ENCODE assay signal across 8 cellular contexts in the genomic region with DNA sequence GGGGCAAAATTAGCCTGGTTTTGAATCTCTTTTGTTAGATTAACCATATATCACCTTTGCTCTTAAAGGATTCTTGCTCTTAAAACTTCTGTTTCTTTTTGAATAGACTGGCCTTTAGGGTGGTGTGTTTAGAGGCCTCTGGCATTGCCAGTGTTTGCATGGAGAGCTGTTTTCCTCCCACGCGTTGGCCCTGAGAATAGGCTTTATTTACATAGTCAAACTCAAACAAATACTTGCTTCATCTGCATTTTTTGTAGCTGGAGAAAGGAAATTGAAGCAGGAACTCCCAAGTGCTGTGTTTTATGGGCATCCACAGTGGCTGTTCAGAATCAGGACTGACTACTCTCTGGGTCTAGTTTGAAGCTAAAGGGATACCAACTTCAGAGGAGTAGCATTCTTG. TPM values are rescaled to one million over a fixed set of nuclear protein-coding genes. Genes with fewer than 3 reads are reported as not detected.
DNase-seq lines count a peak whose midpoint lies in the region; ATAC-seq and TF ChIP-seq lines count a peak whose summit lies in the region.
"Had no signal": no experiment of that assay in that cellular context is flagged by ENCODE, and none has a peak within 500 bp of the region (broad histone marks: within the 10 kb centered on the region; RNA-seq: fewer than 3 reads in every experiment).

No MANE protein-coding gene starts in this region.

- TF ChIP-seq CTCF in gastroesophageal sphincter (IDR thresholded peaks at IDR 0.05), result no peak

- ATAC-seq in GM21447 (IDR thresholded peaks at IDR 0.05; ENCODE audit: unreplicated experiment), result no peak
- ATAC-seq in gastroesophageal sphincter, result no peak
- ATAC-seq in GM18520 (IDR thresholded peaks at IDR 0.05; ENCODE audit: unreplicated experiment), result no peak

- H3K9me3 ChIP-seq in HUES64 (ENCODE audit: insufficient read depth, low read depth, low read length), result no peaks in the 10 kb centered on the region
- no peaks in the 10 kb centered on the region for H3K9me3 ChIP-seq in iPS-15b (ENCODE audit: control insufficient read depth, insufficient read depth, low read length)
- no peaks in the 10 kb centered on the region for H3K9me3 ChIP-seq in gastroesophageal sphincter
- H3K9me3 ChIP-seq: testis had no signal

- H3K4me1 ChIP-seq in HUES64 (ENCODE audit: insufficient read depth, low read length), result peaks cover 27% of the 10 kb centered on the region
- peaks cover 15% of the 10 kb centered on the region for H3K4me1 ChIP-seq in iPS-15b (ENCODE audit: control insufficient read depth, insufficient read depth, low read length)
- H3K4me1 ChIP-seq in gastroesophageal sphincter, result peaks cover 0 to 14% (median 0%) of the 10 kb centered on the region in 3 donors
- H3K4me1 ChIP-seq: testis had no signal

- H3K36me3 ChIP-seq in HUES64 (ENCODE audit: insufficient read depth, low read length), result no peaks in the 10 kb centered on the region
- no peaks in the 10 kb centered on the region for H3K36me3 ChIP-seq in iPS-15b (ENCODE audit: control insufficient read depth, insufficient read depth, low read length)
- no peaks in the 10 kb centered on the region for H3K36me3 ChIP-seq in gastroesophageal sphincter

- H3K27ac ChIP-seq in HUES64 (ENCODE audit: low read depth, low read length), result peak overlapping the region; percentile 92; the same call in 1 of the 2 replicates
- no peak overlapping the region for H3K27ac ChIP-seq in gastroesophageal sphincter
- H3K27ac ChIP-seq: testis had no signal

- no peak for TF ChIP-seq EP300 in gastroesophageal sphincter (IDR thresholded peaks at IDR 0.05)

- H3K9ac ChIP-seq in HUES64 (ENCODE audit: low read depth, low read length), result 0 out of 2 replicates have a peak overlapping the region, but pooled peaks have one; percentile 40
- no peak overlapping the region for H3K9ac ChIP-seq in iPS-15b (ENCODE audit: low read depth, low read length)

- no peak for TF ChIP-seq POLR2A in gastroesophageal sphincter (IDR thresholded peaks at IDR 0.05)

- no CpG with 5 or more reads among the region's 2 CpGs for WGBS in HUES64
- WGBS in gastroesophageal sphincter (ENCODE audit: low coverage in 1 of 2), 2 donors, result 20% methylated on average over 2 of the region's 2 CpGs; no CpG with 5 or more reads in 1 of the 2 donors

- H3K4me3 ChIP-seq in HUES64 (ENCODE audit: low read length) (peak overlapping the region; percentile 34), iPS-15b (ENCODE audit: low read depth, low read length) (peak overlapping the region; percentile 30), gastroesophageal sphincter (no peak overlapping the region)
- H3K4me3 ChIP-seq: testis had no signal

- DNase-seq in NCI-H774 (lab: John Stamatoyannopoulos, UW) (peak; percentile 12), renal cortical epithelial cell (ENCODE audit: low read depth) (peak; percentile 76)
- DNase-seq: testis had no signal

- peaks cover 18% of the 10 kb centered on the region; the same call in 1 of the 2 replicates for H3K27me3 ChIP-seq in HUES64 (ENCODE audit: insufficient read depth, low read length)
- H3K27me3 ChIP-seq in iPS-15b (ENCODE audit: control insufficient read depth, insufficient read depth, low read length), result no peaks in the 10 kb centered on the region
- H3K27me3 ChIP-seq in gastroesophageal sphincter, result peaks cover 25% of the 10 kb centered on the region
- H3K27me3 ChIP-seq: testis had no signal

RNA-seq across cellular contexts. Expression of gene SHROOM2, which starts 2.7 kb away (rescaled TPM):
- polyA plus RNA-seq in HUES64 (2013, experiment 1 of 2), result 7.4 TPM
- 7.7 TPM for polyA plus RNA-seq in HUES64 (2013, experiment 2 of 2)
- total RNA-seq in renal cortical epithelial cell (6.1 and 33.0 TPM in 2 replicates), gastroesophageal sphincter (1 to 10 TPM in 3 of 4 donors, under 1 TPM in 1; 0.67 to 2.3 (median 1.6) TPM)

RNA-seq across cellular contexts. Expression of gene GPR143, which starts 23.3 kb away (rescaled TPM):
- polyA plus RNA-seq in HUES64 (2013, experiment 1 of 2), result 9.8 TPM
- 10.3 TPM for polyA plus RNA-seq in HUES64 (2013, experiment 2 of 2)
- total RNA-seq in renal cortical epithelial cell (33.0 and 58.2 TPM in 2 replicates), gastroesophageal sphincter (not detected)

Comparison
In these comparisons a context has a peak if more than half of its experiments do, and no peak if none do; other contexts are left out.
1. H3K4me3 ChIP-seq: peak in HUES64 (single experiment) and iPS-15b (single experiment); none in gastroesophageal sphincter (0 of 2).
2. RNA of gene GPR143, which starts 23.3 kb away (total RNA-seq): 33.0 to 58.2 TPM in renal cortical epithelial cell; not detected in gastroesophageal sphincter; every median in the first group is over 10 times any median in the second.